In genomic region chr17:13775450-13775849, GRCh38 we compare ENCODE assay signal across 22 cellular contexts.
"Had no signal": no experiment of that assay in that cellular context is flagged by ENCODE, and none has a peak within 500 bp of the region (broad histone marks: within the 10 kb centered on the region; RNA-seq: fewer than 3 reads in every experiment).

No MANE protein-coding gene starts in this region.

- H3K27me3 ChIP-seq: Peyer's patch had no signal

- H3K36me3 ChIP-seq: Peyer's patch had no signal

- DNase-seq: activated B cell treated with CpG ODN at 0.5 μM for 24 hours; activated CD4-positive, alpha-beta T cell treated with anti-CD3 and anti-CD28 coated beads for 1 hour; activated CD4-positive, alpha-beta T cell treated with anti-CD3 and anti-CD28 coated beads, Interleukin-2, amount 10 ng/mL, durations not matched to agents 24 days and 14 days; activated CD4-positive, alpha-beta T cell treated with anti-CD3 and anti-CD28 coated beads, Interleukin-2, amount 50 U/mL, for 48 hours; activated gamma-delta T cell; activated naive CD4-positive, alpha-beta T cell treated with anti-CD3 and anti-CD28 coated beads for 36 hours; activated T-cell treated with anti-CD3 and anti-CD28 coated beads, Interleukin-2, amount 50 U/mL, for 48 hours; amygdala; Kasumi-1; NCI-H1048; NCI-H146; NCI-H187 treated with DMSO at 0.1 percent for 48 hours; NCI-H2081 treated with DMSO at 0.1 percent for 48 hours; NCI-H446; Peyer's patch; SIG-M5; T-helper 17 cell; T-helper 9 cell had no signal

- H3K4me1 Mint-ChIP-seq: activated B cell treated with CpG ODN at 0.5 μM for 24 hours; activated CD4-positive, alpha-beta T cell treated with anti-CD3 and anti-CD28 coated beads, Interleukin-2, amount 10 ng/mL, durations not matched to agents 24 days and 14 days; activated T-helper 17 cell treated with anti-CD3 and anti-CD28 coated beads, Interleukin-2, amount 50 U/mL, for 72 hours; brain; T-helper 17 cell had no signal

- H3K27ac Mint-ChIP-seq: activated B cell treated with CpG ODN at 0.5 μM for 24 hours; activated CD4-positive, alpha-beta T cell treated with anti-CD3 and anti-CD28 coated beads, Interleukin-2, amount 10 ng/mL, durations not matched to agents 24 days and 14 days; activated naive CD4-positive, alpha-beta T cell treated with anti-CD3 and anti-CD28 coated beads for 36 hours; activated naive CD8-positive, alpha-beta T cell; activated T-helper 17 cell treated with anti-CD3 and anti-CD28 coated beads, Interleukin-2, amount 50 U/mL, for 72 hours; brain; T-helper 17 cell had no signal

- H3K4me1 ChIP-seq: Peyer's patch had no signal

- H3K4me3 Mint-ChIP-seq: activated B cell treated with CpG ODN at 0.5 μM for 24 hours; activated CD4-positive, alpha-beta T cell treated with anti-CD3 and anti-CD28 coated beads, Interleukin-2, amount 10 ng/mL, durations not matched to agents 24 days and 14 days; activated naive CD4-positive, alpha-beta T cell treated with anti-CD3 and anti-CD28 coated beads for 36 hours; activated naive CD8-positive, alpha-beta T cell; activated T-helper 17 cell treated with anti-CD3 and anti-CD28 coated beads, Interleukin-2, amount 50 U/mL, for 72 hours; brain; T-helper 17 cell had no signal

- H3K4me3 ChIP-seq: K562, Peyer's patch had no signal

- H3K27ac ChIP-seq: Peyer's patch had no signal

- ATAC-seq: activated T-helper 17 cell treated with anti-CD3 and anti-CD28 coated beads, Interleukin-2, amount 50 U/mL, for 72 hours; K562; T-helper 17 cell had no signal

- H3K27me3 Mint-ChIP-seq: activated B cell treated with CpG ODN at 0.5 μM for 24 hours; activated CD4-positive, alpha-beta T cell treated with anti-CD3 and anti-CD28 coated beads, Interleukin-2, amount 10 ng/mL, durations not matched to agents 24 days and 14 days; activated naive CD8-positive, alpha-beta T cell; activated T-helper 17 cell treated with anti-CD3 and anti-CD28 coated beads, Interleukin-2, amount 50 U/mL, for 72 hours; brain; T-helper 17 cell had no signal
